Comparison of ENCODE assay signal across 2 cellular contexts in genomic region chr17:69141802-69142472, GRCh38.
TF ChIP-seq lines count a peak whose summit lies in the region.

TSS of gene ABCA6 (minus strand) at chr17:69141895. CDS start at chr17:69140703, 1,192 bp downstream.

TF ChIP-seq in HCT116, 20 proteins besides CTCF, POLR2A, EP300 and RAD21:
- no peak for TF ChIP-seq SIN3A (IDR thresholded peaks at IDR 0.05; ENCODE audit: low read depth)
- TF ChIP-seq, protein P1, sequence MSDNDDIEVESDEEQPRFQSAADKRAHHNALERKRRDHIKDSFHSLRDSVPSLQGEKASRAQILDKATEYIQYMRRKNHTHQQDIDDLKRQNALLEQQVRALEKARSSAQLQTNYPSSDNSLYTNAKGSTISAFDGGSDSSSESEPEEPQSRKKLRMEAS (IDR thresholded peaks at IDR 0.05), result no peak
- TF ChIP-seq, protein P2, sequence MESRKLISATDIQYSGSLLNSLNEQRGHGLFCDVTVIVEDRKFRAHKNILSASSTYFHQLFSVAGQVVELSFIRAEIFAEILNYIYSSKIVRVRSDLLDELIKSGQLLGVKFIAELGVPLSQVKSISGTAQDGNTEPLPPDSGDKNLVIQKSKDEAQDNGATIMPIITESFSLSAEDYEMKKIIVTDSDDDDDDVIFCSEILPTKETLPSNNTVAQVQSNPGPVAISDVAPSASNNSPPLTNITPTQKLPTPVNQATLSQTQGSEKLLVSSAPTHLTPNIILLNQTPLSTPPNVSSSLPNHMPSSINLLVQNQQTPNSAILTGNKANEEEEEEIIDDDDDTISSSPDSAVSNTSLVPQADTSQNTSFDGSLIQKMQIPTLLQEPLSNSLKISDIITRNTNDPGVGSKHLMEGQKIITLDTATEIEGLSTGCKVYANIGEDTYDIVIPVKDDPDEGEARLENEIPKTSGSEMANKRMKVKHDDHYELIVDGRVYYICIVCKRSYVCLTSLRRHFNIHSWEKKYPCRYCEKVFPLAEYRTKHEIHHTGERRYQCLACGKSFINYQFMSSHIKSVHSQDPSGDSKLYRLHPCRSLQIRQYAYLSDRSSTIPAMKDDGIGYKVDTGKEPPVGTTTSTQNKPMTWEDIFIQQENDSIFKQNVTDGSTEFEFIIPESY (IDR thresholded peaks at IDR 0.05; ENCODE audit: extremely low read depth, insufficient replicate concordance, low read length), result no peak
- TF ChIP-seq EGR1 (IDR thresholded peaks at IDR 0.05; ENCODE audit: low read depth), result no peak
- TF ChIP-seq ZNF274 (IDR thresholded peaks at IDR 0.05; ENCODE audit: low read depth, low read length), result no peak
- TF ChIP-seq TCF7L2 (IDR thresholded peaks at IDR 0.05; ENCODE audit: borderline replicate concordance, extremely low read depth, insufficient read depth, insufficient read length), result no peak
- no peak for TF ChIP-seq SP1 (IDR thresholded peaks at IDR 0.05; ENCODE audit: low read depth)
- no peak for TF ChIP-seq CEBPB (IDR thresholded peaks at IDR 0.05; ENCODE audit: low read depth)
- TF ChIP-seq, protein P3, sequence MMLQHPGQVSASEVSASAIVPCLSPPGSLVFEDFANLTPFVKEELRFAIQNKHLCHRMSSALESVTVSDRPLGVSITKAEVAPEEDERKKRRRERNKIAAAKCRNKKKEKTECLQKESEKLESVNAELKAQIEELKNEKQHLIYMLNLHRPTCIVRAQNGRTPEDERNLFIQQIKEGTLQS (IDR thresholded peaks at IDR 0.05), result no peak
- no peak for TF ChIP-seq POLR2AphosphoS5 (IDR thresholded peaks at IDR 0.05; ENCODE audit: low read depth, low read length)
- no peak for TF ChIP-seq REST (IDR thresholded peaks at IDR 0.05; ENCODE audit: low read depth)
- no peak for TF ChIP-seq SRF (IDR thresholded peaks at IDR 0.05; ENCODE audit: low read depth)
- TF ChIP-seq CBX3 (IDR thresholded peaks at IDR 0.05; ENCODE audit: low read depth), result no peak
- TF ChIP-seq ZFX (IDR thresholded peaks at IDR 0.05), result no peak
- no peak for TF ChIP-seq EZH2phosphoT487 (IDR thresholded peaks at IDR 0.05; ENCODE audit: borderline replicate concordance)
- TF ChIP-seq ELF1 (IDR thresholded peaks at IDR 0.05; ENCODE audit: borderline replicate concordance, low read depth), result no peak
- no peak for TF ChIP-seq FOSL1 (IDR thresholded peaks at IDR 0.05; ENCODE audit: low read depth)
- no peak for TF ChIP-seq YY1 (IDR thresholded peaks at IDR 0.05; ENCODE audit: extremely low read depth, insufficient replicate concordance, low read depth, low read length)

TF ChIP-seq in liver, 16 proteins besides CTCF, POLR2A, EP300 and RAD21:
- TF ChIP-seq HNF4G (IDR thresholded peaks at IDR 0.05) (no peak), GABPA (IDR thresholded peaks at IDR 0.05 in 1 of 2, conservative IDR thresholded peaks at IDR 0.05 in 1 of 2) (no peak), FOXA1 (IDR thresholded peaks at IDR 0.05) (no peak), SP1 (IDR thresholded peaks at IDR 0.05) (peak; percentile 12), JUND (IDR thresholded peaks at IDR 0.05) (no peak), NR2F2 (IDR thresholded peaks at IDR 0.05) (no peak), TAF1 (conservative IDR thresholded peaks at IDR 0.05) (peak; percentile 84), YY1 (IDR thresholded peaks at IDR 0.05) (peak; percentile 93), RXRA (IDR thresholded peaks at IDR 0.05) (peak in 1 of 2 donors; percentile 27), HNF4A (conservative IDR thresholded peaks at IDR 0.05) (no peak), REST (IDR thresholded peaks at IDR 0.05) (peak; percentile 53), EGR1 (IDR thresholded peaks at IDR 0.05; ENCODE audit: low read depth in 2 of 2) (no peak), FOXA2 (IDR thresholded peaks at IDR 0.05) (peak; percentile 40)
- TF ChIP-seq, protein P3 (IDR thresholded peaks at IDR 0.05), result peak; percentile 21
- TF ChIP-seq, protein P2 (IDR thresholded peaks at IDR 0.05), result peak; percentile 16
- TF ChIP-seq, protein P1 (IDR thresholded peaks at IDR 0.05), result no peak
